Comparison of ENCODE assay signal across 9 cellular contexts in genomic region chr2:208464205-208464604, GRCh38. TPM values are rescaled to one million over a fixed set of nuclear protein-coding genes. Genes with fewer than 3 reads are reported as not detected.
"Had no signal": no experiment of that assay in that cellular context is flagged by ENCODE, and none has a peak within 500 bp of the region (broad histone marks: within the 10 kb centered on the region; RNA-seq: fewer than 3 reads in every experiment).

No MANE protein-coding gene starts in this region.

- H3K27ac Mint-ChIP-seq: GM23338, H9, HFFc6 had no signal

- H3K4me3 Mint-ChIP-seq: GM23338, H9, HFFc6 had no signal

- H3K27ac ChIP-seq: GM23248 had no signal

- H3K4me2 ChIP-seq: GM23338 had no signal

- H3K9me3 ChIP-seq: HAP-1 had no signal

- H3K9ac ChIP-seq: GM23248 had no signal

- H3K36me3 ChIP-seq: HAP-1 had no signal

- DNase-seq: GM23248, GOT3, H7, H9, HCEC 1CT, HFFc6 had no signal

- H3K4me1 ChIP-seq: HAP-1 had no signal

- H3K4me3 ChIP-seq: GM23248, GM23338, HAP-1 had no signal

- H3K4me1 Mint-ChIP-seq: GM23338 had no signal

- H3K9me3 Mint-ChIP-seq: GM23338, H9 had no signal

RNA-seq across cellular contexts. Expression of gene PTH2R, which starts 57.6 kb away (rescaled TPM):
- total RNA-seq: GM23248, H4, HFFc6 had no signal
- polyA plus RNA-seq: GM23248 had no signal
